1 cellular context compared by ENCODE assay signal in genomic region chrX:41381685-41382084, GRCh38.
TF ChIP-seq lines count a peak whose summit lies in the region.

No MANE protein-coding gene starts in this region.

TF ChIP-seq in HepG2, 621 proteins besides CTCF, POLR2A, EP300 and RAD21 (continued from another document and continues in another):
- TF ChIP-seq TFE3 (CRISPR knock-in tag; IDR thresholded peaks at IDR 0.05) (peak; percentile 62; the same call in 1 of the 2 replicates), NFE2 (CRISPR knock-in tag; IDR thresholded peaks at IDR 0.05) (no peak), PTBP1 (IDR thresholded peaks at IDR 0.05; ENCODE audit: low read depth, low read length, poor library complexity, severe bottlenecking) (no peak), TRAFD1 (CRISPR knock-in tag; IDR thresholded peaks at IDR 0.05; ENCODE audit: borderline replicate concordance) (no peak), ZNF251 (CRISPR knock-in tag; IDR thresholded peaks at IDR 0.05) (no peak), NONO (IDR thresholded peaks at IDR 0.05) (no peak), NONO (CRISPR knock-in tag; conservative IDR thresholded peaks at IDR 0.05) (0 out of 2 replicates have a peak, but pooled peaks have one; percentile 33), PHF21A (CRISPR knock-in tag; IDR thresholded peaks at IDR 0.05) (peak; percentile 81), ZNF75D (CRISPR knock-in tag; IDR thresholded peaks at IDR 0.05; ENCODE audit: borderline replicate concordance) (no peak), MBNL3 (CRISPR knock-in tag; conservative IDR thresholded peaks at IDR 0.05) (no peak), ZNF850 (CRISPR knock-in tag; conservative IDR thresholded peaks at IDR 0.05) (no peak), ZNF24 (IDR thresholded peaks at IDR 0.05) (no peak), REST (IDR thresholded peaks at IDR 0.05; ENCODE audit: borderline replicate concordance in 1 of 2, low read depth in 1 of 2, low read length in 2 of 2) (no peak), MNT (IDR thresholded peaks at IDR 0.05) (no peak), ZNF441 (CRISPR knock-in tag; IDR thresholded peaks at IDR 0.05; ENCODE audit: borderline replicate concordance) (no peak), ZNF629 (CRISPR knock-in tag; conservative IDR thresholded peaks at IDR 0.05) (peak; percentile 41), NR2C2 (CRISPR knock-in tag; IDR thresholded peaks at IDR 0.05; ENCODE audit: borderline replicate concordance) (peak; percentile 81), FOSL1 (CRISPR knock-in tag; IDR thresholded peaks at IDR 0.05; ENCODE audit: borderline replicate concordance) (peak; percentile 93), ZGPAT (CRISPR knock-in tag; IDR thresholded peaks at IDR 0.05) (peak; percentile 81; the same call in 1 of the 2 replicates), ZFP90 (CRISPR knock-in tag; IDR thresholded peaks at IDR 0.05; ENCODE audit: borderline replicate concordance) (no peak), CEBPZ (IDR thresholded peaks at IDR 0.05; ENCODE audit: low read length) (no peak), NCOA2 (CRISPR knock-in tag; IDR thresholded peaks at IDR 0.05) (peak; percentile 61), TSC22D2 (CRISPR knock-in tag; IDR thresholded peaks at IDR 0.05; ENCODE audit: borderline replicate concordance) (no peak), ZBTB40 (IDR thresholded peaks at IDR 0.05) (no peak), ZBTB40 (CRISPR knock-in tag; IDR thresholded peaks at IDR 0.05) (no peak), HMG20A (CRISPR knock-in tag; IDR thresholded peaks at IDR 0.05; ENCODE audit: borderline replicate concordance) (peak; percentile 60; the same call in 1 of the 2 replicates), IKZF4 (CRISPR knock-in tag; IDR thresholded peaks at IDR 0.05; ENCODE audit: borderline replicate concordance, low read depth, not compliant biosample characterization) (no peak), NFATC3 (CRISPR knock-in tag; IDR thresholded peaks at IDR 0.05) (no peak), MYPOP (CRISPR knock-in tag; IDR thresholded peaks at IDR 0.05) (no peak)
